ENCODE assay signal across 8 cellular contexts in genomic region chr7:21427861-21428641, GRCh38. TPM values are rescaled to one million over a fixed set of nuclear protein-coding genes. Genes with fewer than 3 reads are reported as not detected.
A peak's percentile ranks its signal among the peaks of the same experiment; 100 is the strongest.
DNase-seq lines count a peak whose midpoint lies in the region; ATAC-seq and TF ChIP-seq lines count a peak whose summit lies in the region.

Gene SP4, plus strand, starts transcription at chr7:21428083. Its CDS starts 169 bp downstream, at chr7:21428252.

- TF ChIP-seq POLR2A in NB4 (IDR thresholded peaks at IDR 0.05; ENCODE audit: extremely low read depth, insufficient read length) (peak; percentile 44), gastroesophageal sphincter (IDR thresholded peaks at IDR 0.05) (peak; percentile 31 to 46)

- no peaks in the 10 kb centered on the region for H3K9me3 Mint-ChIP-seq in activated naive CD4-positive, alpha-beta T cell treated with anti-CD3 and anti-CD28 coated beads for 36 hours

- ATAC-seq in HG02571 (IDR thresholded peaks at IDR 0.05; ENCODE audit: unreplicated experiment) (peak; percentile 69), gastroesophageal sphincter (peak; percentile 89)

- no peaks in the 10 kb centered on the region for H3K9me3 ChIP-seq in gastroesophageal sphincter
- no peaks in the 10 kb centered on the region for H3K9me3 ChIP-seq in neutrophil

- H3K36me3 ChIP-seq in GM06990 (ENCODE audit: control insufficient read depth, insufficient read depth, low read length) (no peaks in the 10 kb centered on the region), gastroesophageal sphincter (peaks cover 0 to 9% of the 10 kb centered on the region in 2 donors), neutrophil (peaks cover 14% of the 10 kb centered on the region)

- no peaks in the 10 kb centered on the region for H3K27me3 Mint-ChIP-seq in activated naive CD4-positive, alpha-beta T cell treated with anti-CD3 and anti-CD28 coated beads for 36 hours (ENCODE audit: low read depth)

- peak within 1 kb of the TSS; percentile 88 to 99 (median 98) for H3K27ac ChIP-seq in gastroesophageal sphincter
- H3K27ac ChIP-seq in neutrophil: peak within 1 kb of the TSS; percentile 95
- H3K27ac ChIP-seq in substantia nigra (ENCODE audit: low read depth, low read length, poor library complexity, severe bottlenecking): peak within 1 kb of the TSS; percentile 99

- peaks cover 41% of the 10 kb centered on the region for H3K4me1 Mint-ChIP-seq in activated naive CD4-positive, alpha-beta T cell treated with anti-CD3 and anti-CD28 coated beads for 36 hours (ENCODE audit: low read depth)

- peaks cover 14% of the 10 kb centered on the region for H3K36me3 Mint-ChIP-seq in activated naive CD4-positive, alpha-beta T cell treated with anti-CD3 and anti-CD28 coated beads for 36 hours (ENCODE audit: low read depth)

- H3K27me3 ChIP-seq in GM06990 (replicated peaks; ENCODE audit: control insufficient read depth, insufficient read depth, low read length) (no peaks in the 10 kb centered on the region), gastroesophageal sphincter (no peaks in the 10 kb centered on the region), neutrophil (no peaks in the 10 kb centered on the region)

- intact Hi-C loops in activated naive CD4-positive, alpha-beta T cell treated with anti-CD3 and anti-CD28 coated beads for 36 hours (cut with micrococcal nuclease): loop anchor here (1.0 to 10.0 kb wide), 16 partner anchors 75 to 1869 kb away; partner anchors contain the start of genes HYCC1, MALSU1, NUP42 and POLR1F

- TF ChIP-seq CTCF in GM06990 (IDR thresholded peaks at IDR 0.05; ENCODE audit: insufficient read depth, low read length, poor library complexity, severe bottlenecking) (no peak), NB4 (IDR thresholded peaks at IDR 0.05; ENCODE audit: low read depth, low read length) (no peak), gastroesophageal sphincter (IDR thresholded peaks at IDR 0.05) (no peak), neutrophil (IDR thresholded peaks at IDR 0.05) (peak; percentile 54)

- CTCF ChIA-PET in activated naive CD4-positive, alpha-beta T cell treated with anti-CD3 and anti-CD28 coated beads for 36 hours (lab: Charles Lee): interaction anchor here (0.9 kb wide), 1 partner anchor 79 kb away, joined by 3 read pairs; no protein-coding TSS in a partner anchor

- peak; percentile 93 for DNase-seq in GM06990 (ENCODE audit: extremely low read depth, insufficient read length)
- peak; percentile 96 for DNase-seq in NB4 (ENCODE audit: low read depth)
- DNase-seq in SK-N-DZ (ENCODE audit: low spot score): peak; percentile 94
- DNase-seq in activated naive CD4-positive, alpha-beta T cell treated with anti-CD3 and anti-CD28 coated beads for 36 hours: peak; percentile 95
- peak; percentile 82 to 99 (median 94) for DNase-seq in substantia nigra (lab: John Stamatoyannopoulos, UW)

- TF ChIP-seq EP300 in gastroesophageal sphincter (IDR thresholded peaks at IDR 0.05): no peak

- H3K4me3 ChIP-seq in GM06990 (replicated peaks; ENCODE audit: low read depth, low read length): peak within 1 kb of the TSS; percentile 88
- H3K4me3 ChIP-seq in NB4 (ENCODE audit: low read depth, low read length): peak within 1 kb of the TSS; percentile 81
- peak within 1 kb of the TSS; percentile 61 to 79 for H3K4me3 ChIP-seq in gastroesophageal sphincter
- peak within 1 kb of the TSS; percentile 87 to 100 for H3K4me3 ChIP-seq in neutrophil (ENCODE audit: low read depth in 1 of 2, low read length in 1 of 2)

- H3K4me3 Mint-ChIP-seq in activated naive CD4-positive, alpha-beta T cell treated with anti-CD3 and anti-CD28 coated beads for 36 hours: peak within 1 kb of the TSS; percentile 98

- H3K27ac Mint-ChIP-seq in activated naive CD4-positive, alpha-beta T cell treated with anti-CD3 and anti-CD28 coated beads for 36 hours: peak within 1 kb of the TSS; percentile 99

- H3K4me1 ChIP-seq in gastroesophageal sphincter (peaks cover 2 to 54% (median 6%) of the 10 kb centered on the region in 3 donors), neutrophil (ENCODE audit: control insufficient read depth in 1 of 2, insufficient read depth in 1 of 2, low read depth in 1 of 2, low read length in 1 of 2) (peaks cover 28 to 52% of the 10 kb centered on the region in 2 experiments)

- 0% methylated on average over 3 of the region's 63 CpGs for WGBS in gastroesophageal sphincter (ENCODE audit: low coverage in 1 of 2), 2 donors

RNA-seq across cellular contexts. Expression of gene SP4, which starts in this region (rescaled TPM):
- 14.8 and 15.1 TPM in 2 replicates for polyA plus RNA-seq in SK-N-DZ (2014; cell fraction: cytosol; rRNA removed)
- polyA plus RNA-seq in SK-N-DZ (2014; cell fraction: nucleus; rRNA removed): 9.3 and 10.6 TPM in 2 replicates
- 10 to 100 TPM; 13.3 to 15.4 TPM for total RNA-seq in activated naive CD4-positive, alpha-beta T cell treated with anti-CD3 and anti-CD28 coated beads for 36 hours
- total RNA-seq in gastroesophageal sphincter: 10 to 100 TPM in 1 of 4 donors, 1 to 10 TPM in 3; 6.7 to 13.4 (median 9.5) TPM

Comparison
In these comparisons a context has a peak if more than half of its experiments do, and no peak if none do; other contexts are left out.
1. Peak in every context shown above with its lines: DNase-seq, ATAC-seq, H3K4me3 ChIP-seq and H3K27ac ChIP-seq.